In the genomic region with DNA sequence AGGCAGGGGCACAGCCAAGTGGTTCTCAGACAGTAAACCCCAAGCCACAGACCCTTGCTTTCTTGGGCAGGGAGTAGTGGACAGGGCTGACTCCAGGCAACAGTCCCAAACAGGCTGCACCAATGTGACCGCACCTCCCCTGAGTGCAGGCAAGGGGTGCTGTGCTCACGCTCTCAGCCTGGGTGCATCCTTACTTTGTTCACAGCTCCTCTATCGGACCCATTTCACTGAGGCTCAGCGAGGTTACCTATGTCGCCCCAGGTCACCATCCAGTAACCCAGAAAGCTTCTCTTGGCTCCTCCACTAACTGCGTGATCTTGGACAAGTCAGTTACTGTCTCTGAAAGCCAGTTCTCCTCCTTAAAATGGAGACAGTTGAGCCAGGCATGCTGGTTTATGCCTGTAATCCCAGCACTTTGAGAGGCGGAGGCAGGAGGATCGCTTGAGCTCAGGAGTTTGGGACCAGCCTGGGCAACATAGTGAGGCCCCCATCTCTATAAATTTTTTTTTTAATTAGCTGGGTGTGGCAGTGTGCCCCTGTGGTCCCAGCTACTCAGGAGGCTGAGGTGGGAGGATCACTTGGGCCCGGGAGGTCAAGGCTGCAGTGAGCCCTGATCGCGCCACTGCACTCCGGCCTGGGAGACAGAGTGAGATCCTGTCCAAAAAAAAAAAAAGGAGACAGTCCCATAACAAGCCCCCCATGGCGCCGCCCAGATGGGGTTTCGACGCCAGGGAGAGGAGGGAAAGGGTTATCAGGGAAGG, we compare ENCODE assay signal across 8 cellular contexts. TPM values are rescaled to one million over a fixed set of nuclear protein-coding genes. Genes with fewer than 3 reads are reported as not detected.
DNase-seq lines count a peak whose midpoint lies in the region; ATAC-seq, FAIRE-seq and TF ChIP-seq lines count a peak whose summit lies in the region.

No MANE protein-coding gene starts in this region.

- H3K9me3 ChIP-seq in SJCRH30 (replicated peaks) (no peaks in the 10 kb centered on the region), esophagus squamous epithelium (no peaks in the 10 kb centered on the region), psoas muscle (no peaks in the 10 kb centered on the region)

- H3K27ac ChIP-seq in SJCRH30: peak overlapping the region; percentile 40; the same call in 1 of the 2 replicates
- H3K27ac ChIP-seq in esophagus squamous epithelium: peak overlapping the region; percentile 40 to 86 (median 78)
- no peak overlapping the region for H3K27ac ChIP-seq in psoas muscle

- DNase-seq in GM12864 (ENCODE audit: low read depth) (no peak), SJCRH30 (no peak), esophagus squamous epithelium (lab: John Stamatoyannopoulos, UW) (no peak), psoas muscle (no peak), D721Med (ENCODE audit: insufficient read length, low spot score) (no peak)
- DNase-seq in activated CD4-positive, alpha-beta T cell treated with anti-CD3 and anti-CD28 coated beads for 1 hour: no peak

- H3K36me3 ChIP-seq in SJCRH30 (peaks cover 4% of the 10 kb centered on the region; the same call in 1 of the 2 replicates), esophagus squamous epithelium (peaks cover 4 to 26% (median 7%) of the 10 kb centered on the region in 3 donors), psoas muscle (ENCODE audit: insufficient read depth in 1 of 2, low read depth in 1 of 2) (peaks cover 0 to 4% of the 10 kb centered on the region in 2 donors)

- no peak for TF ChIP-seq POLR2A in esophagus squamous epithelium (IDR thresholded peaks at IDR 0.05)

- ATAC-seq in psoas muscle (peak in 2 of 4 donors; percentile 8 to 20), HG03196 (IDR thresholded peaks at IDR 0.05; ENCODE audit: unreplicated experiment) (no peak), HG03095 (IDR thresholded peaks at IDR 0.05; ENCODE audit: unreplicated experiment) (no peak)

- H3K4me3 ChIP-seq in GM12864 (ENCODE audit: low read depth, low read length) (peak overlapping the region; percentile 87), SJCRH30 (peak overlapping the region; percentile 86), esophagus squamous epithelium (peak overlapping the region; percentile 69 to 99 (median 83)), psoas muscle (peak overlapping the region; percentile 83)

- 41 to 47% methylated on average over 11 to 14 of the region's 16 CpGs for WGBS in esophagus squamous epithelium, 2 donors
- WGBS in psoas muscle, 3 donors: 46 to 48% (median 47%) methylated on average over 16 of the region's 16 CpGs

- TF ChIP-seq CTCF in GM12864 (IDR thresholded peaks at IDR 0.05; ENCODE audit: low read depth, low read length, missing control alignments) (peak; percentile 12), esophagus squamous epithelium (IDR thresholded peaks at IDR 0.05) (no peak), psoas muscle (IDR thresholded peaks at IDR 0.05) (no peak), D721Med (IDR thresholded peaks at IDR 0.05; ENCODE audit: insufficient read depth, missing control alignments) (no peak)

- H3K4me1 ChIP-seq in SJCRH30 (peaks cover 4% of the 10 kb centered on the region; the same call in 1 of the 2 replicates), esophagus squamous epithelium (peaks cover 11 to 26% (median 15%) of the 10 kb centered on the region in 3 donors), psoas muscle (peaks cover 9% of the 10 kb centered on the region)

- intact Hi-C loops in esophagus squamous epithelium (cut with DNase I): no loop called here
- intact Hi-C loops in psoas muscle (cut with DNase I): no loop called here

- no peak for FAIRE-seq in D721Med (lab: Jason Lieb, UNC)

- H3K27me3 ChIP-seq in SJCRH30 (peaks cover 17% of the 10 kb centered on the region), esophagus squamous epithelium (peaks cover 0 to 3% (median 0%) of the 10 kb centered on the region in 4 donors), psoas muscle (ENCODE audit: insufficient read depth in 3 of 3, low read length in 2 of 3) (peaks cover 0 to 1% (median 0%) of the 10 kb centered on the region in 3 donors)

RNA-seq across cellular contexts. Expression of a gene that starts 0.8 kb away (rescaled TPM):
- 8.9 and 9.1 TPM in 2 replicates for total RNA-seq in SJCRH30 (2014; rRNA removed; shearing (Covaris generic))
- 10 to 100 TPM in 3 of 4 donors, 1 to 10 TPM in 1; 9.0 to 23.3 (median 14.3) TPM for total RNA-seq in esophagus squamous epithelium
- 1 to 10 TPM; 3.0 to 6.6 (median 3.9) TPM for total RNA-seq in psoas muscle
- polyA plus RNA-seq in psoas muscle: 1 to 10 TPM; 1.8 to 3.2 (median 2.7) TPM
